9 cellular contexts compared by ENCODE assay signal in genomic region chr1:228101994-228102790, GRCh38. TPM values are rescaled to one million over a fixed set of nuclear protein-coding genes. Genes with fewer than 3 reads are reported as not detected.
DNase-seq lines count a peak whose midpoint lies in the region; ATAC-seq, FAIRE-seq and TF ChIP-seq lines count a peak whose summit lies in the region.
"Had no signal": no experiment of that assay in that cellular context is flagged by ENCODE, and none has a peak within 500 bp of the region (broad histone marks: within the 10 kb centered on the region; RNA-seq: fewer than 3 reads in every experiment).

No MANE protein-coding gene starts in this region.

- no peak for TF ChIP-seq EP300 in HepG2 (IDR thresholded peaks at IDR 0.05; ENCODE audit: low read depth in 2 of 2, low read length in 2 of 2)
- no peak for TF ChIP-seq EP300 in HepG2 (CRISPR knock-in tag; IDR thresholded peaks at IDR 0.05; ENCODE audit: borderline replicate concordance)

- H3K36me3 Mint-ChIP-seq in CD4-positive, CD25-positive, alpha-beta regulatory T cell, result peaks cover 28% of the 10 kb centered on the region
- H3K36me3 Mint-ChIP-seq in T-helper 2 cell treated with Interferon-gamma antibody and Interleukin-4, amounts not matched to agents 5 μg/mL and 100 μg/mL, for 36 hours (ENCODE audit: low read depth), result peaks cover 33% of the 10 kb centered on the region
- peaks cover 40 to 56% of the 10 kb centered on the region in 2 donors for H3K36me3 Mint-ChIP-seq in stimulated activated naive B cell treated with anti-CD40 and anti-IgM and Interleukin-4, amounts not matched to agents 10 μg/mL and 1 μg/mL and 100 μg/mL, for 72 hours

- no peaks in the 10 kb centered on the region for H3K27me3 Mint-ChIP-seq in CD4-positive, CD25-positive, alpha-beta regulatory T cell
- no peaks in the 10 kb centered on the region for H3K27me3 Mint-ChIP-seq in T-helper 2 cell treated with Interferon-gamma antibody and Interleukin-4, amounts not matched to agents 5 μg/mL and 100 μg/mL, for 36 hours (ENCODE audit: low read depth)
- H3K27me3 Mint-ChIP-seq in stimulated activated naive B cell treated with anti-CD40 and anti-IgM and Interleukin-4, amounts not matched to agents 10 μg/mL and 1 μg/mL and 100 μg/mL, for 72 hours, result no peaks in the 10 kb centered on the region

- peaks cover under 1% of the 10 kb centered on the region for H4K20me1 ChIP-seq in mammary epithelial cell (ENCODE audit: insufficient read depth, low read length)
- peaks cover 35% of the 10 kb centered on the region for H4K20me1 ChIP-seq in HepG2 (ENCODE audit: insufficient read depth, low read length)

- H3K27ac Mint-ChIP-seq in CD4-positive, CD25-positive, alpha-beta regulatory T cell, result peak overlapping the region in 2 of 3 donors; percentile 75 to 89
- peak overlapping the region; percentile 80 for H3K27ac Mint-ChIP-seq in T-helper 2 cell treated with Interferon-gamma antibody and Interleukin-4, amounts not matched to agents 5 μg/mL and 100 μg/mL, for 36 hours
- H3K27ac Mint-ChIP-seq in stimulated activated naive B cell treated with anti-CD40 and anti-IgM and Interleukin-4, amounts not matched to agents 10 μg/mL and 1 μg/mL and 100 μg/mL, for 72 hours, result peak overlapping the region; percentile 83

- no peaks in the 10 kb centered on the region for H3K9me3 ChIP-seq in CD4-positive, CD25-positive, alpha-beta regulatory T cell (ENCODE audit: control insufficient read depth in 2 of 2, low read length in 2 of 2)
- no peaks in the 10 kb centered on the region for H3K9me3 ChIP-seq in mammary epithelial cell (replicated peaks; ENCODE audit: insufficient read depth, low read length)
- H3K9me3 ChIP-seq in HepG2 (ENCODE audit: low read length), result no peaks in the 10 kb centered on the region

- no peak for TF ChIP-seq CTCF in HL-60 (IDR thresholded peaks at IDR 0.05; ENCODE audit: insufficient read depth, low read length)
- peak in 1 of 2 donors; percentile 29 for TF ChIP-seq CTCF in mammary epithelial cell (conservative IDR thresholded peaks at IDR 0.05 in 1 of 2, IDR thresholded peaks at IDR 0.05 in 1 of 2; ENCODE audit: extremely low read depth in 1 of 2, insufficient read depth in 1 of 2, low read depth in 1 of 2, low read length in 2 of 2)
- peak; percentile 75 for TF ChIP-seq CTCF in HepG2 (CRISPR knock-in tag; IDR thresholded peaks at IDR 0.05)

- DNase-seq in CD4-positive, CD25-positive, alpha-beta regulatory T cell, result peak; percentile 64 to 67 (median 65)
- DNase-seq in HL-60 (ENCODE audit: low read depth in 1 of 2, low spot score in 1 of 2) (peak in 1 of 2 experiments; percentile 55), mammary epithelial cell (peak; percentile 35), HepG2 (ENCODE audit: low spot score) (no peak), T1000 (lab: John Stamatoyannopoulos, UW) (no peak)
- peak; percentile 42 for DNase-seq in T-helper 2 cell treated with Interferon-gamma antibody and Interleukin-4, amounts not matched to agents 5 μg/mL and 100 μg/mL, for 36 hours (ENCODE audit: low spot score)
- DNase-seq in stimulated activated naive B cell treated with anti-CD40 and anti-IgM and Interleukin-4, amounts not matched to agents 10 μg/mL and 1 μg/mL and 100 μg/mL, for 72 hours, result no peak

- peaks cover 39% of the 10 kb centered on the region for H3K36me3 ChIP-seq in CD4-positive, CD25-positive, alpha-beta regulatory T cell (ENCODE audit: control insufficient read depth, insufficient read depth, low read length)
- H3K36me3 ChIP-seq in mammary epithelial cell (ENCODE audit: insufficient read depth, low read length) (peaks cover 8% of the 10 kb centered on the region), HepG2 (replicated peaks in 1 of 2; ENCODE audit: control insufficient read depth in 1 of 2, insufficient read depth in 2 of 2, low read length in 2 of 2) (peaks cover 14 to 36% of the 10 kb centered on the region in 2 experiments; a peak in 4 of 5 replicates)

- FAIRE-seq in HepG2 (lab: Jason Lieb, UNC), result no peak
- FAIRE-seq: TTC549 had no signal

- dilution Hi-C loops in mammary epithelial cell (cut with HindIII; ENCODE audit: low sequenced_read_pairs), result no loop called here

- H3K4me1 ChIP-seq in CD4-positive, CD25-positive, alpha-beta regulatory T cell (ENCODE audit: control insufficient read depth, insufficient read depth, low read length, poor library complexity, severe bottlenecking), result peaks cover 21% of the 10 kb centered on the region
- H3K4me1 ChIP-seq in mammary epithelial cell (ENCODE audit: insufficient read depth, low read length) (peaks cover 6% of the 10 kb centered on the region), HepG2 (ENCODE audit: insufficient read depth, low read length) (peaks cover 28% of the 10 kb centered on the region)

- BruUV-seq in mammary epithelial cell (replicated peaks; lab: Mats Ljungman, UMichigan) (no TSS peak), HepG2 (replicated peaks; lab: Mats Ljungman, UMichigan) (no TSS peak)

- 15% methylated on average over 10 of the region's 73 CpGs for WGBS in mammary epithelial cell (ENCODE audit: low coverage, missing lambda C conversion rate)
- no CpG with 5 or more reads among the region's 73 CpGs for WGBS in HepG2 (ENCODE audit: low lambda C conversion rate)

- peak; percentile 42 to 51 for ATAC-seq in CD4-positive, CD25-positive, alpha-beta regulatory T cell (ENCODE audit: low read depth in 2 of 2)
- ATAC-seq in GM19397 (IDR thresholded peaks at IDR 0.05; ENCODE audit: unreplicated experiment) (peak; percentile 23), HepG2 (peak; percentile 72)
- peak; percentile 47 for ATAC-seq in stimulated activated naive B cell treated with anti-CD40 and anti-IgM and Interleukin-4, amounts not matched to agents 10 μg/mL and 1 μg/mL and 100 μg/mL, for 72 hours (replicated peaks)

- H3K4me1 Mint-ChIP-seq in CD4-positive, CD25-positive, alpha-beta regulatory T cell, result peaks cover 0 to 50% (median 7%) of the 10 kb centered on the region in 4 donors
- peaks cover 17% of the 10 kb centered on the region for H3K4me1 Mint-ChIP-seq in T-helper 2 cell treated with Interferon-gamma antibody and Interleukin-4, amounts not matched to agents 5 μg/mL and 100 μg/mL, for 36 hours (ENCODE audit: low read depth)
- H3K4me1 Mint-ChIP-seq in stimulated activated naive B cell treated with anti-CD40 and anti-IgM and Interleukin-4, amounts not matched to agents 10 μg/mL and 1 μg/mL and 100 μg/mL, for 72 hours, result peaks cover 27 to 64% of the 10 kb centered on the region in 2 donors

- peaks cover 57% of the 10 kb centered on the region for H3K79me2 ChIP-seq in mammary epithelial cell (ENCODE audit: insufficient read depth, low read length)
- H3K79me2 ChIP-seq in HepG2 (ENCODE audit: insufficient read depth, low read length), result peaks cover 25% of the 10 kb centered on the region

- peak overlapping the region; percentile 91 for H2AFZ ChIP-seq in mammary epithelial cell (ENCODE audit: low read depth, low read length)
- no peak overlapping the region for H2AFZ ChIP-seq in HepG2 (ENCODE audit: low read length)

- H3K27me3 ChIP-seq in CD4-positive, CD25-positive, alpha-beta regulatory T cell (ENCODE audit: control insufficient read depth, insufficient read depth, low read length), result no peaks in the 10 kb centered on the region
- no peaks in the 10 kb centered on the region for H3K27me3 ChIP-seq in HL-60 (ENCODE audit: insufficient read depth, poor library complexity, severe bottlenecking)
- no peaks in the 10 kb centered on the region for H3K27me3 ChIP-seq in mammary epithelial cell (ENCODE audit: insufficient read depth, low read length)
- no peaks in the 10 kb centered on the region; a peak in 1 of 5 replicates for H3K27me3 ChIP-seq in HepG2 (ENCODE audit: control insufficient read depth in 1 of 2, insufficient read depth in 2 of 2, low read length in 2 of 2)

- in situ Hi-C loops in mammary epithelial cell (cut with MboI; ENCODE audit: low sequenced_read_pairs in 2 of 2), result no loop called here
- in situ Hi-C loops in HepG2 (cut with HindIII; ENCODE audit: extremely low pct_ligation_motif_present, low pct_unique_long_range_greater_than_20kb), result no loop called here

- POLR2A ChIA-PET in HepG2 (lab: Yijun Ruan, JAX), result interaction anchor here (0.6 to 1.0 kb wide), 3 partner anchors 9 to 63 kb away, joined by 3 to 4 read pairs (median 3); partner anchors contain the start of gene IBA57

- H3K4me3 Mint-ChIP-seq in CD4-positive, CD25-positive, alpha-beta regulatory T cell, result peak overlapping the region; percentile 80 to 96 (median 90)
- H3K4me3 Mint-ChIP-seq in T-helper 2 cell treated with Interferon-gamma antibody and Interleukin-4, amounts not matched to agents 5 μg/mL and 100 μg/mL, for 36 hours, result peak overlapping the region; percentile 76
- peak overlapping the region; percentile 95 to 98 for H3K4me3 Mint-ChIP-seq in stimulated activated naive B cell treated with anti-CD40 and anti-IgM and Interleukin-4, amounts not matched to agents 10 μg/mL and 1 μg/mL and 100 μg/mL, for 72 hours

- H3K9ac ChIP-seq in mammary epithelial cell (ENCODE audit: insufficient read depth, low read length), result peak overlapping the region; percentile 22
- peak overlapping the region; percentile 79 for H3K9ac ChIP-seq in HepG2 (ENCODE audit: insufficient read depth, low read depth, low read length)

- H3K4me2 ChIP-seq in mammary epithelial cell (ENCODE audit: insufficient read depth, low read depth, low read length), result peak overlapping the region; percentile 93
- H3K4me2 ChIP-seq in HepG2 (ENCODE audit: low read depth, low read length), result peak overlapping the region; percentile 69

- H3K4me3 ChIP-seq in CD4-positive, CD25-positive, alpha-beta regulatory T cell (ENCODE audit: low read depth, low read length), result no peak overlapping the region
- peak overlapping the region; percentile 90 for H3K4me3 ChIP-seq in HL-60 (replicated peaks; ENCODE audit: insufficient read depth, low read length)
- peak overlapping the region; percentile 66 to 96 (median 82) for H3K4me3 ChIP-seq in mammary epithelial cell (replicated peaks in 1 of 3; ENCODE audit: insufficient read depth in 1 of 3, low read depth in 2 of 3, low read length in 3 of 3)
- H3K4me3 ChIP-seq in HepG2 (replicated peaks in 1 of 3; ENCODE audit: insufficient read depth in 1 of 3, low read depth in 2 of 3, low read length in 3 of 3), result peak overlapping the region; percentile 82 to 93 (median 92)

- TF ChIP-seq RAD21 in HepG2 (CRISPR knock-in tag; IDR thresholded peaks at IDR 0.05), result no peak

- CTCF ChIA-PET in mammary epithelial cell (lab: Charles Lee; ENCODE audit: low non-redundant PET) (interaction anchor here (0.6 kb wide), 1 partner anchor 372 kb away, joined by 7 read pairs; no protein-coding TSS in a partner anchor), HepG2 (lab: Yijun Ruan, JAX; ENCODE audit: low intra/inter-chr PET ratio, low total read pairs) (no interaction called here)

- peak overlapping the region; percentile 93 for H3K27ac ChIP-seq in CD4-positive, CD25-positive, alpha-beta regulatory T cell (ENCODE audit: insufficient read depth, low read length, poor library complexity, severe bottlenecking)
- peak overlapping the region; percentile 62 for H3K27ac ChIP-seq in HL-60 (replicated peaks)
- no peak overlapping the region for H3K27ac ChIP-seq in mammary epithelial cell (ENCODE audit: insufficient read depth, low read depth, low read length)
- peak overlapping the region; percentile 80 for H3K27ac ChIP-seq in HepG2 (ENCODE audit: extremely low read length, insufficient read depth, low read length)

- TF ChIP-seq POLR2A in HepG2 (IDR thresholded peaks at IDR 0.05; ENCODE audit: insufficient read depth in 1 of 2, low read depth in 2 of 2, low read length in 2 of 2), result no peak

- H3K9me3 Mint-ChIP-seq in CD4-positive, CD25-positive, alpha-beta regulatory T cell, result peaks cover 0 to 1% (median 0%) of the 10 kb centered on the region in 7 donors
- no peaks in the 10 kb centered on the region for H3K9me3 Mint-ChIP-seq in T-helper 2 cell treated with Interferon-gamma antibody and Interleukin-4, amounts not matched to agents 5 μg/mL and 100 μg/mL, for 36 hours
- H3K9me3 Mint-ChIP-seq in stimulated activated naive B cell treated with anti-CD40 and anti-IgM and Interleukin-4, amounts not matched to agents 10 μg/mL and 1 μg/mL and 100 μg/mL, for 72 hours, result no peaks in the 10 kb centered on the region

- intact Hi-C loops in mammary epithelial cell (cut with micrococcal nuclease), result loop anchor here (1.0 to 5.0 kb wide), 2 partner anchors 14 to 40 kb away; partner anchors contain the start of gene GUK1
- intact Hi-C loops in HepG2 (cut with micrococcal nuclease; ENCODE audit: unreplicated experiment), result no loop called here

RNA-seq across cellular contexts. Expression of gene C1orf35, which starts 0.9 kb away (rescaled TPM):
- total RNA-seq in CD4-positive, CD25-positive, alpha-beta regulatory T cell, result 23.5 TPM
- polyA plus RNA-seq in CD4-positive, CD25-positive, alpha-beta regulatory T cell, result 10 to 100 TPM; 18.0 to 24.0 (median 21.2) TPM
- total RNA-seq in mammary epithelial cell, result 10 to 100 TPM in 1 of 2 donors, 1 to 10 TPM in 1; 5.7 to 19.6 TPM
- 14.5 TPM for polyA plus RNA-seq in mammary epithelial cell
- polyA minus RNA-seq in mammary epithelial cell, result 9.7 TPM
- total RNA-seq in HepG2 (2016; rRNA removed; fragmentation: Illumina TruSeq; extraction: Trizol), result 14.2 and 19.3 TPM in 2 replicates
- total RNA-seq in HepG2 (2016; cell fraction: cytosol; rRNA removed; fragmentation: Illumina TruSeq; extraction: Trizol; ENCODE audit: low read depth), result 3.6 and 3.9 TPM in 2 replicates
- 12.7 and 19.3 TPM in 2 replicates for total RNA-seq in HepG2 (2016; cell fraction: insoluble cytoplasmic fraction; rRNA removed; fragmentation: Illumina TruSeq; extraction: Trizol)
- total RNA-seq in HepG2 (2016; cell fraction: membrane; rRNA removed; fragmentation: Illumina TruSeq; extraction: Trizol), result 5.2 and 7.7 TPM in 2 replicates
- 10.2 and 14.8 TPM in 2 replicates for total RNA-seq in HepG2 (2016; cell fraction: nucleus; rRNA removed; fragmentation: Illumina TruSeq; extraction: Trizol)
- polyA plus RNA-seq in HepG2 (2011; rRNA removed), result 8.1 and 8.8 TPM in 2 replicates
- polyA plus RNA-seq in HepG2 (2011; cell fraction: cytosol; rRNA removed), result 5.5 and 9.0 TPM in 2 replicates
- polyA plus RNA-seq in HepG2 (2011; cell fraction: nucleus; rRNA removed), result 34.5 and 36.2 TPM in 2 replicates
- polyA plus RNA-seq in HepG2 (2012), result 6.8 and 7.0 TPM in 2 replicates
- polyA plus RNA-seq in HepG2 (2016; cell fraction: cytosol; fragmentation: Illumina TruSeq; extraction: Trizol; ENCODE audit: low read depth), result 2.9 and 3.3 TPM in 2 replicates
- polyA plus RNA-seq in HepG2 (2016; cell fraction: insoluble cytoplasmic fraction; fragmentation: Illumina TruSeq; extraction: Trizol; ENCODE audit: low read depth), result 14.4 and 15.4 TPM in 2 replicates
- polyA plus RNA-seq in HepG2 (2016; cell fraction: membrane; fragmentation: Illumina TruSeq; extraction: Trizol; ENCODE audit: low read depth), result 4.2 TPM in 2 replicates
- polyA plus RNA-seq in HepG2 (2016; cell fraction: nucleus; fragmentation: Illumina TruSeq; extraction: Trizol; ENCODE audit: insufficient read depth, low read depth), result 35.0 and 36.9 TPM in 2 replicates
- 3.9 and 4.2 TPM in 2 replicates for polyA minus RNA-seq in HepG2 (2011; rRNA and poly(A)+ RNA removed; ENCODE audit: low replicate concordance)
- polyA minus RNA-seq in HepG2 (2011; cell fraction: cytosol; rRNA and poly(A)+ RNA removed), result 1.2 and 2.6 TPM in 2 replicates
- 2.7 and 3.4 TPM in 2 replicates for polyA minus RNA-seq in HepG2 (2011; cell fraction: nucleus; rRNA and poly(A)+ RNA removed)

RNA-seq across cellular contexts. Expression of gene MRPL55, which starts 6.9 kb away (rescaled TPM):
- total RNA-seq in CD4-positive, CD25-positive, alpha-beta regulatory T cell, result 62.5 TPM
- polyA plus RNA-seq in CD4-positive, CD25-positive, alpha-beta regulatory T cell, result 100 to 1,000 TPM; 126 to 163 (median 143) TPM
- total RNA-seq in mammary epithelial cell (10 to 100 TPM; 37.7 to 42.3 TPM), HepG2 (2016; rRNA removed; fragmentation: Illumina TruSeq; extraction: Trizol) (92.9 and 97.9 TPM in 2 replicates)
- polyA plus RNA-seq in mammary epithelial cell (66.4 TPM), HepG2 (2011; rRNA removed) (58.6 and 74.8 TPM in 2 replicates)
- polyA minus RNA-seq in mammary epithelial cell, result 11.7 TPM
- total RNA-seq in HepG2 (2016; cell fraction: cytosol; rRNA removed; fragmentation: Illumina TruSeq; extraction: Trizol; ENCODE audit: low read depth), result 49.0 and 60.3 TPM in 2 replicates
- total RNA-seq in HepG2 (2016; cell fraction: insoluble cytoplasmic fraction; rRNA removed; fragmentation: Illumina TruSeq; extraction: Trizol), result 86.6 and 104 TPM in 2 replicates
- 54.0 and 72.4 TPM in 2 replicates for total RNA-seq in HepG2 (2016; cell fraction: membrane; rRNA removed; fragmentation: Illumina TruSeq; extraction: Trizol)
- total RNA-seq in HepG2 (2016; cell fraction: nucleus; rRNA removed; fragmentation: Illumina TruSeq; extraction: Trizol), result 52.4 and 56.0 TPM in 2 replicates
- polyA plus RNA-seq in HepG2 (2011; cell fraction: cytosol; rRNA removed), result 43.3 and 107 TPM in 2 replicates
- 195 and 229 TPM in 2 replicates for polyA plus RNA-seq in HepG2 (2011; cell fraction: nucleus; rRNA removed)
- 31.6 and 40.6 TPM in 2 replicates for polyA plus RNA-seq in HepG2 (2012)
- polyA plus RNA-seq in HepG2 (2016; cell fraction: cytosol; fragmentation: Illumina TruSeq; extraction: Trizol; ENCODE audit: low read depth), result 37.6 and 50.2 TPM in 2 replicates
- polyA plus RNA-seq in HepG2 (2016; cell fraction: insoluble cytoplasmic fraction; fragmentation: Illumina TruSeq; extraction: Trizol; ENCODE audit: low read depth), result 96.5 and 99.2 TPM in 2 replicates
- polyA plus RNA-seq in HepG2 (2016; cell fraction: membrane; fragmentation: Illumina TruSeq; extraction: Trizol; ENCODE audit: low read depth), result 41.3 and 57.8 TPM in 2 replicates
- 81.1 and 106 TPM in 2 replicates for polyA plus RNA-seq in HepG2 (2016; cell fraction: nucleus; fragmentation: Illumina TruSeq; extraction: Trizol; ENCODE audit: insufficient read depth, low read depth)
- polyA minus RNA-seq in HepG2 (2011; rRNA and poly(A)+ RNA removed; ENCODE audit: low replicate concordance), result 52.6 and 85.2 TPM in 2 replicates
- polyA minus RNA-seq in HepG2 (2011; cell fraction: cytosol; rRNA and poly(A)+ RNA removed), result 25.1 and 31.5 TPM in 2 replicates
- polyA minus RNA-seq in HepG2 (2011; cell fraction: nucleus; rRNA and poly(A)+ RNA removed), result 29.2 and 32.2 TPM in 2 replicates

RNA-seq across cellular contexts. Expression of gene ARF1, which starts 19.7 kb away (rescaled TPM):
- total RNA-seq in CD4-positive, CD25-positive, alpha-beta regulatory T cell, result 335 TPM
- 100 to 1,000 TPM; 445 to 517 (median 481) TPM for polyA plus RNA-seq in CD4-positive, CD25-positive, alpha-beta regulatory T cell
- total RNA-seq in mammary epithelial cell, result 100 to 1,000 TPM; 327 to 372 TPM
- 595 TPM for polyA plus RNA-seq in mammary epithelial cell
- 273 TPM for polyA minus RNA-seq in mammary epithelial cell
- total RNA-seq in HepG2 (2016; rRNA removed; fragmentation: Illumina TruSeq; extraction: Trizol), result 186 and 210 TPM in 2 replicates
- total RNA-seq in HepG2 (2016; cell fraction: cytosol; rRNA removed; fragmentation: Illumina TruSeq; extraction: Trizol; ENCODE audit: low read depth), result 81.7 and 86.1 TPM in 2 replicates
- 189 and 192 TPM in 2 replicates for total RNA-seq in HepG2 (2016; cell fraction: insoluble cytoplasmic fraction; rRNA removed; fragmentation: Illumina TruSeq; extraction: Trizol)
- total RNA-seq in HepG2 (2016; cell fraction: membrane; rRNA removed; fragmentation: Illumina TruSeq; extraction: Trizol), result 147 and 149 TPM in 2 replicates
- 107 and 112 TPM in 2 replicates for total RNA-seq in HepG2 (2016; cell fraction: nucleus; rRNA removed; fragmentation: Illumina TruSeq; extraction: Trizol)
- polyA plus RNA-seq in HepG2 (2011; rRNA removed), result 327 and 337 TPM in 2 replicates
- polyA plus RNA-seq in HepG2 (2011; cell fraction: cytosol; rRNA removed), result 324 and 458 TPM in 2 replicates
- polyA plus RNA-seq in HepG2 (2011; cell fraction: nucleus; rRNA removed), result 231 and 250 TPM in 2 replicates
- 231 and 263 TPM in 2 replicates for polyA plus RNA-seq in HepG2 (2012)
- 82.3 and 83.9 TPM in 2 replicates for polyA plus RNA-seq in HepG2 (2016; cell fraction: cytosol; fragmentation: Illumina TruSeq; extraction: Trizol; ENCODE audit: low read depth)
- polyA plus RNA-seq in HepG2 (2016; cell fraction: insoluble cytoplasmic fraction; fragmentation: Illumina TruSeq; extraction: Trizol; ENCODE audit: low read depth), result 300 and 336 TPM in 2 replicates
- 127 and 132 TPM in 2 replicates for polyA plus RNA-seq in HepG2 (2016; cell fraction: membrane; fragmentation: Illumina TruSeq; extraction: Trizol; ENCODE audit: low read depth)
- 254 and 261 TPM in 2 replicates for polyA plus RNA-seq in HepG2 (2016; cell fraction: nucleus; fragmentation: Illumina TruSeq; extraction: Trizol; ENCODE audit: insufficient read depth, low read depth)
- 586 and 708 TPM in 2 replicates for polyA minus RNA-seq in HepG2 (2011; rRNA and poly(A)+ RNA removed; ENCODE audit: low replicate concordance)
- 237 and 248 TPM in 2 replicates for polyA minus RNA-seq in HepG2 (2011; cell fraction: cytosol; rRNA and poly(A)+ RNA removed)
- 85.8 and 86.9 TPM in 2 replicates for polyA minus RNA-seq in HepG2 (2011; cell fraction: nucleus; rRNA and poly(A)+ RNA removed)

RNA-seq across cellular contexts. Expression of gene GUK1, which starts 37.9 kb away (rescaled TPM):
- 270 TPM for total RNA-seq in CD4-positive, CD25-positive, alpha-beta regulatory T cell
- polyA plus RNA-seq in CD4-positive, CD25-positive, alpha-beta regulatory T cell, result 100 to 1,000 TPM; 329 to 413 (median 371) TPM
- 100 to 1,000 TPM; 229 to 242 TPM for total RNA-seq in mammary epithelial cell
- polyA plus RNA-seq in mammary epithelial cell, result 461 TPM
- 86.1 TPM for polyA minus RNA-seq in mammary epithelial cell
- 82.7 and 116 TPM in 2 replicates for total RNA-seq in HepG2 (2016; rRNA removed; fragmentation: Illumina TruSeq; extraction: Trizol)
- 772 and 776 TPM in 2 replicates for total RNA-seq in HepG2 (2016; cell fraction: cytosol; rRNA removed; fragmentation: Illumina TruSeq; extraction: Trizol; ENCODE audit: low read depth)
- total RNA-seq in HepG2 (2016; cell fraction: insoluble cytoplasmic fraction; rRNA removed; fragmentation: Illumina TruSeq; extraction: Trizol), result 78.9 and 120 TPM in 2 replicates
- total RNA-seq in HepG2 (2016; cell fraction: membrane; rRNA removed; fragmentation: Illumina TruSeq; extraction: Trizol), result 448 and 476 TPM in 2 replicates
- 51.4 and 56.9 TPM in 2 replicates for total RNA-seq in HepG2 (2016; cell fraction: nucleus; rRNA removed; fragmentation: Illumina TruSeq; extraction: Trizol)
- polyA plus RNA-seq in HepG2 (2011; rRNA removed), result 154 and 205 TPM in 2 replicates
- polyA plus RNA-seq in HepG2 (2011; cell fraction: cytosol; rRNA removed), result 228 and 301 TPM in 2 replicates
- 387 and 492 TPM in 2 replicates for polyA plus RNA-seq in HepG2 (2011; cell fraction: nucleus; rRNA removed)
- polyA plus RNA-seq in HepG2 (2012), result 58.4 and 85.4 TPM in 2 replicates
- polyA plus RNA-seq in HepG2 (2016; cell fraction: cytosol; fragmentation: Illumina TruSeq; extraction: Trizol; ENCODE audit: low read depth), result 764 and 775 TPM in 2 replicates
- polyA plus RNA-seq in HepG2 (2016; cell fraction: insoluble cytoplasmic fraction; fragmentation: Illumina TruSeq; extraction: Trizol; ENCODE audit: low read depth), result 78.9 and 87.4 TPM in 2 replicates
- polyA plus RNA-seq in HepG2 (2016; cell fraction: membrane; fragmentation: Illumina TruSeq; extraction: Trizol; ENCODE audit: low read depth), result 402 and 423 TPM in 2 replicates
- 119 and 120 TPM in 2 replicates for polyA plus RNA-seq in HepG2 (2016; cell fraction: nucleus; fragmentation: Illumina TruSeq; extraction: Trizol; ENCODE audit: insufficient read depth, low read depth)
- polyA minus RNA-seq in HepG2 (2011; rRNA and poly(A)+ RNA removed; ENCODE audit: low replicate concordance), result 81.2 and 86.5 TPM in 2 replicates
- polyA minus RNA-seq in HepG2 (2011; cell fraction: cytosol; rRNA and poly(A)+ RNA removed), result 31.2 and 41.7 TPM in 2 replicates
- 52.1 and 60.5 TPM in 2 replicates for polyA minus RNA-seq in HepG2 (2011; cell fraction: nucleus; rRNA and poly(A)+ RNA removed)

RNA-seq across cellular contexts. Expression of gene GJC2, which starts 47.5 kb away (rescaled TPM):
- total RNA-seq in CD4-positive, CD25-positive, alpha-beta regulatory T cell, result 2.8 TPM
- polyA plus RNA-seq in CD4-positive, CD25-positive, alpha-beta regulatory T cell, result not detected
- under 1 TPM; 0.33 to 0.47 TPM for total RNA-seq in mammary epithelial cell
- polyA plus RNA-seq in mammary epithelial cell, result 0.14 TPM
- not detected for polyA minus RNA-seq in mammary epithelial cell
- total RNA-seq in HepG2 (2016; rRNA removed; fragmentation: Illumina TruSeq; extraction: Trizol), result 1.6 and 3.8 TPM in 2 replicates
- total RNA-seq in HepG2 (2016; cell fraction: cytosol; rRNA removed; fragmentation: Illumina TruSeq; extraction: Trizol; ENCODE audit: low read depth), result 0.79 and 1.0 TPM in 2 replicates
- total RNA-seq in HepG2 (2016; cell fraction: insoluble cytoplasmic fraction; rRNA removed; fragmentation: Illumina TruSeq; extraction: Trizol), result 1.5 and 3.8 TPM in 2 replicates
- total RNA-seq in HepG2 (2016; cell fraction: membrane; rRNA removed; fragmentation: Illumina TruSeq; extraction: Trizol), result 1.4 and 2.0 TPM in 2 replicates
- 2.3 and 2.4 TPM in 2 replicates for total RNA-seq in HepG2 (2016; cell fraction: nucleus; rRNA removed; fragmentation: Illumina TruSeq; extraction: Trizol)
- polyA plus RNA-seq in HepG2 (2011; rRNA removed), result 1.6 and 2.5 TPM in 2 replicates
- 1.4 and 3.3 TPM in 2 replicates for polyA plus RNA-seq in HepG2 (2011; cell fraction: cytosol; rRNA removed)
- 3.1 and 3.8 TPM in 2 replicates for polyA plus RNA-seq in HepG2 (2011; cell fraction: nucleus; rRNA removed)
- 2.5 and 2.9 TPM in 2 replicates for polyA plus RNA-seq in HepG2 (2012)
- polyA plus RNA-seq in HepG2 (2016; cell fraction: cytosol; fragmentation: Illumina TruSeq; extraction: Trizol; ENCODE audit: low read depth), result 0.48 and 0.51 TPM in 2 replicates
- 1.7 and 1.8 TPM in 2 replicates for polyA plus RNA-seq in HepG2 (2016; cell fraction: insoluble cytoplasmic fraction; fragmentation: Illumina TruSeq; extraction: Trizol; ENCODE audit: low read depth)
- 1.2 and 1.3 TPM in 2 replicates for polyA plus RNA-seq in HepG2 (2016; cell fraction: membrane; fragmentation: Illumina TruSeq; extraction: Trizol; ENCODE audit: low read depth)
- polyA plus RNA-seq in HepG2 (2016; cell fraction: nucleus; fragmentation: Illumina TruSeq; extraction: Trizol; ENCODE audit: insufficient read depth, low read depth), result 3.1 and 3.7 TPM in 2 replicates
- 0.65 and 7.9 TPM in 2 replicates for polyA minus RNA-seq in HepG2 (2011; rRNA and poly(A)+ RNA removed; ENCODE audit: low replicate concordance)
- 2.4 and 5.1 TPM in 2 replicates for polyA minus RNA-seq in HepG2 (2011; cell fraction: cytosol; rRNA and poly(A)+ RNA removed)
- polyA minus RNA-seq in HepG2 (2011; cell fraction: nucleus; rRNA and poly(A)+ RNA removed), result 2.4 and 2.7 TPM in 2 replicates

Comparison
In these comparisons a context has a peak if more than half of its experiments do, and no peak if none do; other contexts are left out.
1. DNase-seq: peak in CD4-positive, CD25-positive, alpha-beta regulatory T cell (3 of 3), T-helper 2 cell treated with Interferon-gamma antibody and Interleukin-4, amounts not matched to agents 5 μg/mL and 100 μg/mL, for 36 hours (single experiment) and mammary epithelial cell (single experiment); none in HepG2 (single experiment), stimulated activated naive B cell treated with anti-CD40 and anti-IgM and Interleukin-4, amounts not matched to agents 10 μg/mL and 1 μg/mL and 100 μg/mL, for 72 hours (single experiment) and T1000 (single experiment).
2. Peak in every context shown above with its lines, with median percentiles within 50 percentile points of each other: ATAC-seq, H3K27ac Mint-ChIP-seq and H3K4me3 Mint-ChIP-seq.